ENCODE assay signal across 1 cellular context in the genomic region with DNA sequence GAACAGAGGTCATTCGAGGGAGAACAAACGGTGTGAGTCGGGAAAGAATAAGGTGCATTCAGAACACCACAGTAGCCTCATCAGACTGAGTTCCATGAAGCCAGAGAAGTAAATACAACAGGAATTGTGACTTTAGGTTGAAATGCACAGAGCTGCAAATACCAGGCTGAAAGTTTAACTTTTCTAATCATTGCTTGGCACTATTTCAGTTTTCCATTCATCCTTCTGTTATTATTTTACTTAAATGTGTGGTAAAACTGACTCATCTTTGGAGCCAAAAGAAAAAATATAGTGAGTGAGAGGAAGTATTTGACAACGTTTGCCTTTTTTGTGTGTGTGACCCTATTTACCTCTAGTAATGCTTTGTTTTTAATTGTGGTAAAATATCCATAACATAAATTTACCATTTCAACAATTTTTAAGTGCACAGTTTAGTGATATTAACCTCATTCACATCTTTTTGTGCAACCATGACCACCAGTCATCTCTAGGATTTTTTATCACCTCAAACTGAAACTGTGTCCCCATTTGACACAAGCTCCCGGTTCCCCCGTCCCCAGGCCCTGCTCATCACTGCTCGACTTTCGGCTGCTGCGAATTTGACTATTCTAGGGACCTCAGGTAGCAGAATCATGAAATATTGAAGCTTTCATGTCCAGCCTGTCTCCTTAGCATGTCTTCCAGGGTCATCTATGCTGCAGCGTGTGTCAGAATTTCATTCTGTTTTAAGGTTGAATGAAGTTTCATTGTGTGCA.
TF ChIP-seq lines count a peak whose summit lies in the region.

No MANE protein-coding gene starts in this region.

TF ChIP-seq in endothelial cell of umbilical vein, 7 proteins besides CTCF, POLR2A, EP300 and RAD21:
- TF ChIP-seq, protein P1, sequence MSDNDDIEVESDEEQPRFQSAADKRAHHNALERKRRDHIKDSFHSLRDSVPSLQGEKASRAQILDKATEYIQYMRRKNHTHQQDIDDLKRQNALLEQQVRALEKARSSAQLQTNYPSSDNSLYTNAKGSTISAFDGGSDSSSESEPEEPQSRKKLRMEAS (IDR thresholded peaks at IDR 0.05; ENCODE audit: insufficient read depth, insufficient read length) = no peak
- TF ChIP-seq JUN (IDR thresholded peaks at IDR 0.05; ENCODE audit: borderline replicate concordance, insufficient read depth, insufficient read length, low read depth) = no peak
- TF ChIP-seq FOS (IDR thresholded peaks at IDR 0.05; ENCODE audit: borderline replicate concordance, insufficient read depth, low read length) = no peak
- no peak for TF ChIP-seq MYC (IDR thresholded peaks at IDR 0.05; ENCODE audit: low read depth, low read length)
- no peak for TF ChIP-seq EZH2 (IDR thresholded peaks at IDR 0.05; ENCODE audit: borderline replicate concordance, low read depth, low read length, severe bottlenecking)
- TF ChIP-seq POLR2AphosphoS5 (IDR thresholded peaks at IDR 0.05; ENCODE audit: insufficient read depth, low read depth, low read length) = no peak
- no peak for TF ChIP-seq GATA2 (IDR thresholded peaks at IDR 0.05; ENCODE audit: insufficient read depth, insufficient read length, low read depth, low read length)
